In the genomic region with DNA sequence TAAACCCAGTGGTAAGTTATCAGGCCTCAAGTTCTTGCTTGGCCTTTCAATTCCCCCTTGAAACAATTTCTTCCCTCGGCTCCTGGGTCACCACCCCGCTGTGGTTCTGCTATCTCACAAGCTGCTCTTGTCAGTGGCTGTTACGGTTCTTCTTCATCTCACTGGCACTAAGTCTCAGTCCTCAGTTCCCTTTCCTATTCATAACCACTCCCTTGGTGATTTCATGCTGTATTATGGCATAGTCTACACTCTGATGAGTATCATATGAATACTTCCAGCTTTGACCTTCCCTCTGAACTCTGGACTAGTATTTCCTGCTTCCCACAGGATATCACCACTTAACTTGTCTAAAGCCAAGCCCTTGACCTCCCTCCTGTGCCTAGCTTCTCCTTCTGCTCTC, we compare ENCODE assay signal across 17 cellular contexts. TPM values are rescaled to one million over a fixed set of nuclear protein-coding genes. Genes with fewer than 3 reads are reported as not detected.
DNase-seq lines count a peak whose midpoint lies in the region; ATAC-seq and TF ChIP-seq lines count a peak whose summit lies in the region.
"Had no signal": no experiment of that assay in that cellular context is flagged by ENCODE, and none has a peak within 500 bp of the region (broad histone marks: within the 10 kb centered on the region; RNA-seq: fewer than 3 reads in every experiment).

No MANE protein-coding gene starts in this region.

- no peak overlapping the region for H3K27ac Mint-ChIP-seq in stimulated activated memory B cell treated with anti-CD40 and anti-IgM and Interleukin-4, amounts not matched to agents 10 μg/mL and 1 μg/mL and 100 μg/mL, for 72 hours
- H3K27ac Mint-ChIP-seq in type B pancreatic cell: no peak overlapping the region
- H3K27ac Mint-ChIP-seq: activated naive CD4-positive, alpha-beta T cell treated with anti-CD3 and anti-CD28 coated beads, Interleukin-2, amount 50 U/mL, for 24 hours; CD14-positive monocyte; immature natural killer cell had no signal

- no peak for TF ChIP-seq CTCF in type B pancreatic cell (conservative IDR thresholded peaks at IDR 0.05)

- H3K4me3 Mint-ChIP-seq in stimulated activated memory B cell treated with anti-CD40 and anti-IgM and Interleukin-4, amounts not matched to agents 10 μg/mL and 1 μg/mL and 100 μg/mL, for 72 hours: no peak overlapping the region
- no peak overlapping the region for H3K4me3 Mint-ChIP-seq in type B pancreatic cell
- H3K4me3 Mint-ChIP-seq: activated naive CD4-positive, alpha-beta T cell treated with anti-CD3 and anti-CD28 coated beads, Interleukin-2, amount 50 U/mL, for 24 hours; CD14-positive monocyte; immature natural killer cell had no signal

- no peaks in the 10 kb centered on the region for H3K9me3 Mint-ChIP-seq in stimulated activated memory B cell treated with anti-CD40 and anti-IgM and Interleukin-4, amounts not matched to agents 10 μg/mL and 1 μg/mL and 100 μg/mL, for 72 hours
- no peaks in the 10 kb centered on the region for H3K9me3 Mint-ChIP-seq in type B pancreatic cell
- H3K9me3 Mint-ChIP-seq: activated naive CD4-positive, alpha-beta T cell treated with anti-CD3 and anti-CD28 coated beads, Interleukin-2, amount 50 U/mL, for 24 hours; immature natural killer cell had no signal

- H3K27me3 Mint-ChIP-seq in stimulated activated memory B cell treated with anti-CD40 and anti-IgM and Interleukin-4, amounts not matched to agents 10 μg/mL and 1 μg/mL and 100 μg/mL, for 72 hours: no peaks in the 10 kb centered on the region
- no peaks in the 10 kb centered on the region for H3K27me3 Mint-ChIP-seq in type B pancreatic cell

- ATAC-seq in GM19463 (IDR thresholded peaks at IDR 0.05; ENCODE audit: unreplicated experiment): peak; percentile 72
- peak; percentile 73 for ATAC-seq in HG03025 (IDR thresholded peaks at IDR 0.05; ENCODE audit: low FRiP score, unreplicated experiment)
- peak; percentile 90 for ATAC-seq in stimulated activated memory B cell treated with anti-CD40 and anti-IgM and Interleukin-4, amounts not matched to agents 10 μg/mL and 1 μg/mL and 100 μg/mL, for 72 hours
- ATAC-seq: SK-N-SH treated with all-trans-retinoic acid at 6 μM for 48 hours had no signal

- peak; percentile 7 for DNase-seq in SKM-1 treated with dmso at 0.1 percent for 144 hours (lab: John Stamatoyannopoulos, UW; ENCODE audit: unreplicated experiment)
- DNase-seq in NCI-H345 (lab: John Stamatoyannopoulos, UW): no peak
- DNase-seq in NCI-H748 treated with DMSO at 0.1 percent for 48 hours (lab: John Stamatoyannopoulos, UW): no peak
- no peak for DNase-seq in activated T-cell treated with anti-CD3 and anti-CD28 coated beads, Interleukin-2, amount 50 U/mL, for 48 hours
- DNase-seq in type B pancreatic cell (ENCODE audit: extremely low spot score, unreplicated experiment): no peak
- DNase-seq: effector CD4-positive, alpha-beta T cell; immature natural killer cell; NCI-H2081 treated with DMSO at 0.1 percent for 48 hours; spleen had no signal

- H3K4me1 Mint-ChIP-seq in stimulated activated memory B cell treated with anti-CD40 and anti-IgM and Interleukin-4, amounts not matched to agents 10 μg/mL and 1 μg/mL and 100 μg/mL, for 72 hours: no peaks in the 10 kb centered on the region
- no peaks in the 10 kb centered on the region for H3K4me1 Mint-ChIP-seq in type B pancreatic cell (ENCODE audit: unreplicated experiment)
- H3K4me1 Mint-ChIP-seq: activated naive CD4-positive, alpha-beta T cell treated with anti-CD3 and anti-CD28 coated beads, Interleukin-2, amount 50 U/mL, for 24 hours had no signal

- H3K36me3 Mint-ChIP-seq in stimulated activated memory B cell treated with anti-CD40 and anti-IgM and Interleukin-4, amounts not matched to agents 10 μg/mL and 1 μg/mL and 100 μg/mL, for 72 hours: no peaks in the 10 kb centered on the region
- no peaks in the 10 kb centered on the region for H3K36me3 Mint-ChIP-seq in type B pancreatic cell
- H3K36me3 Mint-ChIP-seq: activated naive CD4-positive, alpha-beta T cell treated with anti-CD3 and anti-CD28 coated beads, Interleukin-2, amount 50 U/mL, for 24 hours; CD14-positive monocyte; immature natural killer cell had no signal

RNA-seq across cellular contexts. Expression of a gene that starts 7.9 kb away (rescaled TPM):
- total RNA-seq in type B pancreatic cell (ENCODE audit: low replicate concordance): not detected in 2 replicates
- total RNA-seq: foreskin keratinocyte, osteocyte had no signal

RNA-seq across cellular contexts. Expression of a gene that starts 27.0 kb away (rescaled TPM):
- total RNA-seq in type B pancreatic cell (ENCODE audit: low replicate concordance): not detected in 2 replicates
- total RNA-seq: foreskin keratinocyte, osteocyte, spleen had no signal
